Comparison of ENCODE assay signal across 8 cellular contexts in the genomic region with DNA sequence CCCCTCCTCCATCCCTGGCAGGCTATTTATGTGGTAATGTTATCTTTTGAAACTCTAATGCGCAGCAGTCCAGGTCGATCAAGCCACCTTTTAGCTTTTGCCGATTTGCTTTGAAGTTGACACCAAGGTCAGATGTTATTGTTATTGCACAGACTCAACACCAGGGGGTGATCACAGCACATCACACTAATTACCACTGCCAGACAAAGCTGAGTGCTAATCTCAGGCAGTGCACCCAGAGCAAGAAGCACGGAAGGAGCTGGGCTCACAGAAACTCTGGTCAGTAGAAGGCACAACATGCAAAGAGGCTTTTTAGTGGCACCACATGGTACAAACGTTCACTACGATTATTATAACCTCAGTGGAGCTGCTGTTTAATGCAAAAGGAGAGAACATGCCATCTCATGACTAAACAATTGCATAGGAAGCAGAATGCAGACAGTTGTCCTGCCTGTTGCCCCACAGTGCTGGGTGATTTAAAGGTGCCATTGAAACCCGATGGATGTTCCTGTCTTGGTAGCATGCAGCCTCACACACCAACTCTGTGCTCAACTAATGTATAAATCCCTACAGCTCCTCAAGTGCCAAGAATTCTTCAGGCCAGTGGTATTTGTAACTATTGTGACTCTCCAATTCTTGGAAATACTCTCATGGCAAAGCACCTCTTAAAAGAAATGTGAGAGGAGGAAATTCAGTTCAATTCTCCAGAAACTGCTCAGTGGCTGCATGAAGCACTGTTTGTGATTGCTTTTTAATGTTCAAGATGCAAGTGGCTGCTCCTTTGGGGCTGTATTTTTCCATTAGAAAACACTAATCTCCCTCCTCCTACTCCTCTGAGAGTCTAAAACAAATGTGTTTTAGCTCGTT.
DNase-seq lines count a peak whose midpoint lies in the region; ATAC-seq and TF ChIP-seq lines count a peak whose summit lies in the region.

No MANE protein-coding gene starts in this region.

- H3K4me3 ChIP-seq in GM12865 (ENCODE audit: low read depth, low read length) (no peak overlapping the region), HAP-1 (no peak overlapping the region), LNCaP clone FGC (ENCODE audit: low read depth, low read length) (no peak overlapping the region), SJCRH30 (no peak overlapping the region), adipocyte (ENCODE audit: low read length) (peak overlapping the region; percentile 10), psoas muscle (no peak overlapping the region)

- H3K9ac ChIP-seq in adipocyte (ENCODE audit: low read length) = peak overlapping the region; percentile 78

- no peak overlapping the region for H3K27ac ChIP-seq in SJCRH30
- no peak overlapping the region for H3K27ac ChIP-seq in psoas muscle

- DNase-seq in GM12865 (ENCODE audit: low read depth) = peak; percentile 81
- DNase-seq in HAP-1 (ENCODE audit: low spot score in 2 of 2) = peak; percentile 75
- no peak for DNase-seq in LNCaP clone FGC (ENCODE audit: low read depth)
- peak; percentile 45 to 72 for DNase-seq in SJCRH30
- DNase-seq in adipocyte (ENCODE audit: low read depth) = peak; percentile 82
- peak; percentile 33 for DNase-seq in left cardiac atrium
- DNase-seq in psoas muscle = peak in 1 of 2 donors; percentile 37
- no peak for DNase-seq in NCI-H1930 (lab: John Stamatoyannopoulos, UW)

- intact Hi-C loops in left cardiac atrium (cut with DNase I) = loop anchor here (2.0 to 5.0 kb wide), 2 partner anchors 468 to 470 kb away; no protein-coding TSS in a partner anchor
- intact Hi-C loops in psoas muscle (cut with DNase I) = loop anchor here in 1 of 2 donors (5.0 kb wide), 1 partner anchor 470 kb away; no protein-coding TSS in a partner anchor

- in situ Hi-C loops in HAP-1 (cut with MboI; ENCODE audit: low sequenced_read_pairs) = no loop called here

- ATAC-seq in left cardiac atrium (peak; percentile 96), psoas muscle (peak; percentile 64 to 89 (median 77))

- H3K27me3 ChIP-seq in HAP-1 (ENCODE audit: low read depth) (no peaks in the 10 kb centered on the region; the same call in 1 of the 2 replicates), SJCRH30 (no peaks in the 10 kb centered on the region), adipocyte (replicated peaks; ENCODE audit: control insufficient read depth, insufficient read depth, low read length) (no peaks in the 10 kb centered on the region), psoas muscle (ENCODE audit: insufficient read depth in 3 of 3, low read length in 2 of 3) (no peaks in the 10 kb centered on the region)

- H3K4me1 ChIP-seq in HAP-1 = peaks cover 3% of the 10 kb centered on the region; the same call in 1 of the 2 replicates
- no peaks in the 10 kb centered on the region for H3K4me1 ChIP-seq in SJCRH30
- H3K4me1 ChIP-seq in adipocyte (ENCODE audit: control insufficient read depth, insufficient read depth, low read length) = peaks cover 38% of the 10 kb centered on the region
- no peaks in the 10 kb centered on the region for H3K4me1 ChIP-seq in psoas muscle

- H3K9me3 ChIP-seq in HAP-1 (no peaks in the 10 kb centered on the region), SJCRH30 (replicated peaks) (no peaks in the 10 kb centered on the region), adipocyte (ENCODE audit: control insufficient read depth, low read length) (peaks cover 12% of the 10 kb centered on the region), psoas muscle (no peaks in the 10 kb centered on the region)

- H3K36me3 ChIP-seq in HAP-1 (replicated peaks) (no peaks in the 10 kb centered on the region), SJCRH30 (no peaks in the 10 kb centered on the region), adipocyte (ENCODE audit: control insufficient read depth, insufficient read depth, low read length, severe bottlenecking) (peaks cover 11% of the 10 kb centered on the region), psoas muscle (ENCODE audit: insufficient read depth in 1 of 2, low read depth in 1 of 2) (no peaks in the 10 kb centered on the region)

- TF ChIP-seq CTCF in GM12865 (IDR thresholded peaks at IDR 0.05; ENCODE audit: insufficient read depth, low read depth, low read length, missing control alignments) (peak; percentile 81), LNCaP clone FGC (IDR thresholded peaks at IDR 0.05; ENCODE audit: control insufficient read depth, extremely low read depth, insufficient read depth) (peak; percentile 95), psoas muscle (IDR thresholded peaks at IDR 0.05) (peak; percentile 69)

- WGBS in psoas muscle, 3 donors = 13 to 22% (median 13%) methylated on average over 8 of the region's 8 CpGs

Comparison
In these comparisons a context has a peak if more than half of its experiments do, and no peak if none do; other contexts are left out.
1. DNase-seq: peak in GM12865 (single experiment), HAP-1 (2 of 2), SJCRH30 (2 of 2), adipocyte (single experiment) and left cardiac atrium (single experiment); none in LNCaP clone FGC (single experiment) and NCI-H1930 (0 of 2).
2. Peak in every context shown above with its lines, with median percentiles within 50 percentile points of each other: CTCF ChIP-seq.